ENCODE assay signal across 11 cellular contexts in genomic region chr12:130832561-130833209, GRCh38. TPM values are rescaled to one million over a fixed set of nuclear protein-coding genes. Genes with fewer than 3 reads are reported as not detected.
DNase-seq lines count a peak whose midpoint lies in the region; ATAC-seq, FAIRE-seq and TF ChIP-seq lines count a peak whose summit lies in the region.
"Had no signal": no experiment of that assay in that cellular context is flagged by ENCODE, and none has a peak within 500 bp of the region (broad histone marks: within the 10 kb centered on the region; RNA-seq: fewer than 3 reads in every experiment).

No MANE protein-coding gene starts in this region.

- no peaks in the 10 kb centered on the region for H3K27me3 Mint-ChIP-seq in activated CD8-positive, alpha-beta memory T cell treated with anti-CD3 and anti-CD28 coated beads, Interleukin-2, amount 10 ng/mL, durations not matched to agents 7 days and 5 days

- intact Hi-C loops in left lung (cut with DNase I) (no loop called here), upper lobe of right lung (cut with DNase I) (no loop called here)

- no peak for FAIRE-seq in GM12892 (lab: Jason Lieb, UNC)

- H3K4me1 Mint-ChIP-seq in activated CD8-positive, alpha-beta memory T cell treated with anti-CD3 and anti-CD28 coated beads, Interleukin-2, amount 10 ng/mL, durations not matched to agents 7 days and 5 days: peaks cover 18% of the 10 kb centered on the region

- H3K36me3 ChIP-seq in left lung (no peaks in the 10 kb centered on the region), upper lobe of right lung (no peaks in the 10 kb centered on the region)

- TF ChIP-seq CTCF in astrocyte of the spinal cord (IDR thresholded peaks at IDR 0.05; ENCODE audit: low read depth, low read length) (no peak), left lung (IDR thresholded peaks at IDR 0.05) (no peak), upper lobe of right lung (IDR thresholded peaks at IDR 0.05) (no peak)

- H3K27ac Mint-ChIP-seq in activated CD8-positive, alpha-beta memory T cell treated with anti-CD3 and anti-CD28 coated beads, Interleukin-2, amount 10 ng/mL, durations not matched to agents 7 days and 5 days: no peak overlapping the region

- H3K9me3 ChIP-seq in left lung: no peaks in the 10 kb centered on the region
- no peaks in the 10 kb centered on the region for H3K9me3 ChIP-seq in upper lobe of right lung

- in situ Hi-C loops in astrocyte of the spinal cord (cut with HindIII; ENCODE audit: low sequenced_read_pairs): no loop called here

- no peaks in the 10 kb centered on the region for H3K36me3 Mint-ChIP-seq in activated CD8-positive, alpha-beta memory T cell treated with anti-CD3 and anti-CD28 coated beads, Interleukin-2, amount 10 ng/mL, durations not matched to agents 7 days and 5 days

- DNase-seq in activated CD8-positive, alpha-beta memory T cell treated with anti-CD3 and anti-CD28 coated beads, Interleukin-2, amount 50 U/mL, for 48 hours: peak; percentile 45
- DNase-seq in activated CD8-positive, alpha-beta memory T cell treated with anti-CD3 and anti-CD28 coated beads, Interleukin-2, amount 10 ng/mL, durations not matched to agents 7 days and 5 days: no peak
- DNase-seq in astrocyte of the spinal cord (ENCODE audit: low read depth, low spot score) (peak; percentile 39), left lung (peak in 1 of 2 donors; percentile 47), upper lobe of right lung (no peak), NCI-H2081 treated with DMSO at 0.1 percent for 48 hours (lab: John Stamatoyannopoulos, UW) (no peak), GM12892 (ENCODE audit: insufficient read length) (no peak)
- DNase-seq: activated effector memory CD4-positive, alpha-beta T cell treated with anti-CD3 and anti-CD28 coated beads, Interleukin-2, amount 50 U/mL, for 16 hours had no signal

- ATAC-seq in activated CD8-positive, alpha-beta memory T cell treated with anti-CD3 and anti-CD28 coated beads, Interleukin-2, amount 10 ng/mL, durations not matched to agents 7 days and 5 days: no peak
- ATAC-seq in left lung (peak; percentile 60), upper lobe of right lung (peak; percentile 69), GM18520 (IDR thresholded peaks at IDR 0.05; ENCODE audit: unreplicated experiment) (no peak)
- ATAC-seq: SK-N-SH treated with all-trans-retinoic acid at 6 μM for 48 hours had no signal

- no peak overlapping the region for H3K4me3 Mint-ChIP-seq in activated CD8-positive, alpha-beta memory T cell treated with anti-CD3 and anti-CD28 coated beads, Interleukin-2, amount 10 ng/mL, durations not matched to agents 7 days and 5 days

- H3K4me1 ChIP-seq in left lung (peaks cover under 1 to 22% of the 10 kb centered on the region in 2 donors), upper lobe of right lung (peaks cover 17% of the 10 kb centered on the region)

- H3K4me3 ChIP-seq in astrocyte of the spinal cord (ENCODE audit: low read depth, low read length) (no peak overlapping the region), left lung (no peak overlapping the region), upper lobe of right lung (no peak overlapping the region)

- no peak for TF ChIP-seq POLR2A in GM12892 (IDR thresholded peaks at IDR 0.05; ENCODE audit: low read depth, low read length)

- no peaks in the 10 kb centered on the region for H3K9me3 Mint-ChIP-seq in activated CD8-positive, alpha-beta memory T cell treated with anti-CD3 and anti-CD28 coated beads, Interleukin-2, amount 10 ng/mL, durations not matched to agents 7 days and 5 days (ENCODE audit: low read depth)

- H3K27me3 ChIP-seq in left lung (no peaks in the 10 kb centered on the region), upper lobe of right lung (no peaks in the 10 kb centered on the region)

- CTCF ChIA-PET in activated CD8-positive, alpha-beta memory T cell treated with anti-CD3 and anti-CD28 coated beads, Interleukin-2, amount 10 ng/mL, durations not matched to agents 7 days and 5 days (lab: Charles Lee): no interaction called here

- H3K27ac ChIP-seq in left lung (no peak overlapping the region), upper lobe of right lung (no peak overlapping the region)
- H3K27ac ChIP-seq: C4-2B had no signal

RNA-seq across cellular contexts. Expression of gene STX2, which starts 6.4 kb away (rescaled TPM):
- total RNA-seq in activated CD8-positive, alpha-beta memory T cell treated with anti-CD3 and anti-CD28 coated beads, Interleukin-2, amount 10 ng/mL, durations not matched to agents 7 days and 5 days: 10 to 100 TPM; 17.2 to 17.8 TPM
- total RNA-seq in left lung (10 to 100 TPM; 18.1 to 24.9 TPM), upper lobe of right lung (23.6 TPM)
- 13.8 TPM for polyA plus RNA-seq in GM12892 (2012; ENCODE audit: missing spikeins)

RNA-seq across cellular contexts. Expression of gene RAN, which starts 39.2 kb away (rescaled TPM):
- total RNA-seq in activated CD8-positive, alpha-beta memory T cell treated with anti-CD3 and anti-CD28 coated beads, Interleukin-2, amount 10 ng/mL, durations not matched to agents 7 days and 5 days: 1,000 to 10,000 TPM; 1,047 to 1,473 TPM
- total RNA-seq in left lung (100 to 1,000 TPM; 431 to 653 TPM), upper lobe of right lung (310 TPM)
- 1,760 TPM for polyA plus RNA-seq in GM12892 (2012; ENCODE audit: missing spikeins)

Comparison
In these comparisons a context has a peak if more than half of its experiments do, and no peak if none do; other contexts are left out.
1. DNase-seq: peak in activated CD8-positive, alpha-beta memory T cell treated with anti-CD3 and anti-CD28 coated beads, Interleukin-2, amount 50 U/mL, for 48 hours (single experiment) and astrocyte of the spinal cord (single experiment); none in activated CD8-positive, alpha-beta memory T cell treated with anti-CD3 and anti-CD28 coated beads, Interleukin-2, amount 10 ng/mL, durations not matched to agents 7 days and 5 days (single experiment), upper lobe of right lung (single experiment), NCI-H2081 treated with DMSO at 0.1 percent for 48 hours (single experiment) and GM12892 (single experiment).
2. ATAC-seq: peak in left lung (single experiment) and upper lobe of right lung (single experiment); none in activated CD8-positive, alpha-beta memory T cell treated with anti-CD3 and anti-CD28 coated beads, Interleukin-2, amount 10 ng/mL, durations not matched to agents 7 days and 5 days (single experiment) and GM18520 (single experiment).